ENCODE assay signal across 10 cellular contexts in genomic region chr13:25372275-25373081, GRCh38. TPM values are rescaled to one million over a fixed set of nuclear protein-coding genes. Genes with fewer than 3 reads are reported as not detected.
DNase-seq lines count a peak whose midpoint lies in the region; ATAC-seq and TF ChIP-seq lines count a peak whose summit lies in the region.
"Had no signal": no experiment of that assay in that cellular context is flagged by ENCODE, and none has a peak within 500 bp of the region (broad histone marks: within the 10 kb centered on the region; RNA-seq: fewer than 3 reads in every experiment).

No MANE protein-coding gene starts in this region.

- H3K4me1 ChIP-seq in ES-I3 (ENCODE audit: insufficient read depth, low read length) (peaks cover 3% of the 10 kb centered on the region; the same call in 1 of the 2 replicates), endodermal cell (ENCODE audit: control insufficient read depth, insufficient read depth, low read length) (no peaks in the 10 kb centered on the region), osteoblast (ENCODE audit: insufficient read depth, low read length) (no peaks in the 10 kb centered on the region), mucosa of descending colon (ENCODE audit: low read depth) (no peaks in the 10 kb centered on the region)

- intact Hi-C loops in mucosa of descending colon (cut with DNase I, micrococcal nuclease) = no loop called here

- H3K36me3 Mint-ChIP-seq in endodermal cell (ENCODE audit: low read depth) (no peaks in the 10 kb centered on the region), immature natural killer cell (no peaks in the 10 kb centered on the region)

- H3K4me1 Mint-ChIP-seq in endodermal cell (peaks cover 2% of the 10 kb centered on the region), immature natural killer cell (peaks cover 3 to 7% of the 10 kb centered on the region in 2 donors)

- H3K4me3 Mint-ChIP-seq in endodermal cell = peak overlapping the region; percentile 65
- H3K4me3 Mint-ChIP-seq in immature natural killer cell = no peak overlapping the region

- H3K36me3 ChIP-seq in ES-I3 (ENCODE audit: insufficient read depth, low read length) = no peaks in the 10 kb centered on the region
- H3K36me3 ChIP-seq in endodermal cell (ENCODE audit: control insufficient read depth, insufficient read depth, low read length) = no peaks in the 10 kb centered on the region
- H3K36me3 ChIP-seq in osteoblast (ENCODE audit: insufficient read depth, low read length) = no peaks in the 10 kb centered on the region
- H3K36me3 ChIP-seq in mucosa of descending colon (ENCODE audit: low read depth) = no peaks in the 10 kb centered on the region

- H3K9ac ChIP-seq in ES-I3 (ENCODE audit: low read depth, low read length) = peak overlapping the region; percentile 68
- H3K9ac ChIP-seq in endodermal cell (ENCODE audit: extremely low read depth, low read length, poor library complexity, severe bottlenecking) = no peak overlapping the region

- H3K79me2 ChIP-seq in osteoblast (ENCODE audit: insufficient read depth, low read length) = no peaks in the 10 kb centered on the region

- H2AFZ ChIP-seq in osteoblast (ENCODE audit: low read length) = no peak overlapping the region

- H3K27ac ChIP-seq in endodermal cell (ENCODE audit: low read depth, low read length) (no peak overlapping the region), osteoblast (ENCODE audit: low read depth, low read length) (no peak overlapping the region)

- DNase-seq in NCI-H69 (lab: John Stamatoyannopoulos, UW) = peak; percentile 28
- DNase-seq in endodermal cell = peak; percentile 79
- DNase-seq in osteoblast (ENCODE audit: insufficient read length, low spot score, missing footprints) = peak; percentile 62
- no peak for DNase-seq in immature natural killer cell
- no peak for DNase-seq in mucosa of descending colon

- H3K27ac Mint-ChIP-seq in endodermal cell (no peak overlapping the region), immature natural killer cell (no peak overlapping the region)
- H3K27ac Mint-ChIP-seq: IgD-negative memory B cell had no signal

- H3K27me3 Mint-ChIP-seq in endodermal cell (ENCODE audit: insufficient read depth) = peaks cover 61% of the 10 kb centered on the region
- peaks cover 12 to 24% (median 20%) of the 10 kb centered on the region in 3 donors for H3K27me3 Mint-ChIP-seq in immature natural killer cell (ENCODE audit: low read depth in 3 of 3)

- no peaks in the 10 kb centered on the region for H4K20me1 ChIP-seq in osteoblast (ENCODE audit: insufficient read depth, low read length)

- H3K4me2 ChIP-seq in osteoblast (ENCODE audit: insufficient read depth, low read length) = peak overlapping the region; percentile 45

- peaks cover 71% of the 10 kb centered on the region for H3K27me3 ChIP-seq in endodermal cell (ENCODE audit: control insufficient read depth, insufficient read depth, low read length, poor library complexity, severe bottlenecking)
- peaks cover 59% of the 10 kb centered on the region for H3K27me3 ChIP-seq in osteoblast (ENCODE audit: insufficient read depth, low read length)

- TF ChIP-seq CTCF in endodermal cell (conservative IDR thresholded peaks at IDR 0.05) (peak; percentile 29), osteoblast (IDR thresholded peaks at IDR 0.05; ENCODE audit: extremely low read depth, low read depth, low read length) (no peak), mucosa of descending colon (IDR thresholded peaks at IDR 0.05) (no peak)

- WGBS in endodermal cell (ENCODE audit: insufficient coverage in 1 of 2, insufficient read length in 1 of 2), 2 experiments = 22 to 48% methylated on average over 40 to 84 of the region's 84 CpGs

- H3K9me3 ChIP-seq in ES-I3 (ENCODE audit: control insufficient read depth, insufficient read depth, low read length) (no peaks in the 10 kb centered on the region), endodermal cell (ENCODE audit: control insufficient read depth, low read length) (no peaks in the 10 kb centered on the region), osteoblast (ENCODE audit: low read depth, low read length) (no peaks in the 10 kb centered on the region), mucosa of descending colon (no peaks in the 10 kb centered on the region)

- H3K9me3 Mint-ChIP-seq in endodermal cell (no peaks in the 10 kb centered on the region), immature natural killer cell (peaks cover 0 to 8% (median 0%) of the 10 kb centered on the region in 6 donors)
- H3K9me3 Mint-ChIP-seq: IgD-negative memory B cell had no signal

- ATAC-seq in HG03159 (IDR thresholded peaks at IDR 0.05; ENCODE audit: unreplicated experiment) (no peak), GM18502 (IDR thresholded peaks at IDR 0.05; ENCODE audit: poor library complexity, unreplicated experiment) (no peak), mucosa of descending colon (no peak)
- ATAC-seq: GM12878 had no signal

- H3K4me3 ChIP-seq in endodermal cell (ENCODE audit: low read length) (peak overlapping the region; percentile 70), osteoblast (ENCODE audit: insufficient read depth, low read length) (peak overlapping the region; percentile 30), mucosa of descending colon (no peak overlapping the region)
- H3K4me3 ChIP-seq: GM12878 had no signal

RNA-seq across cellular contexts. Expression of gene ATP8A2, which starts 0.7 kb away (rescaled TPM):
- total RNA-seq in endodermal cell = 1 to 10 TPM; 1.6 to 2.9 TPM
- polyA plus RNA-seq in endodermal cell (2013, experiment 1 of 2) = 0.64 TPM
- polyA plus RNA-seq in endodermal cell (2013, experiment 2 of 2) = 0.83 TPM
- 0.72 and 0.88 TPM in 2 replicates for total RNA-seq in osteoblast
- under 1 TPM in 2 of 3 donors, not detected in 1; 0.20 to 0.38 TPM for polyA plus RNA-seq in immature natural killer cell
- total RNA-seq in mucosa of descending colon = 1 to 10 TPM in 1 of 3 donors, under 1 TPM in 2; 0.22 to 3.6 (median 0.41) TPM
- total RNA-seq: GM12878 had no signal

Comparison
In these comparisons a context has a peak if more than half of its experiments do, and no peak if none do; other contexts are left out.
1. DNase-seq: peak in NCI-H69 (single experiment), endodermal cell (single experiment) and osteoblast (single experiment); none in immature natural killer cell (0 of 3) and mucosa of descending colon (0 of 3).